In the genomic region with DNA sequence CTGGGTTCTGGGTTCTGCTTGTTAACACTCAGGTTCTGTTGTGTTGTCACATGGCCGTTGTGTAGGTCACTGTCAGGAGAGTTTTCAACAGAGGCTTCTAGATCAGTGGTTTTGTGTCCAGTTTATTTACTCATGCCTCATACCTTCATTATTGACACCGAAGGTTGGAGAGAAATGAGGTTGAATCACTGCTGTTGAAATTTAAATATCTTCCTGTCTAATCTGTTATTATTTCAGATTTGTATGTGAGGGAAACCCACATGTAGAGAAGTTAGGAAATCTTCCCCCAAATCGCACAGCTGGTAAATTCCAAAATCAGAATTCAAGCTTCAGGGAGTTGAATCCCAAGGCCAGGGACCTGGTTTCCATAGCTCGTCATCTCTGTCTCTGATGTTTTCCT, we compare ENCODE assay signal across 1 cellular context.
TF ChIP-seq lines count a peak whose summit lies in the region.

No MANE protein-coding gene starts in this region.

TF ChIP-seq in HCT116, 20 proteins besides CTCF, POLR2A, EP300 and RAD21:
- TF ChIP-seq, protein P1, sequence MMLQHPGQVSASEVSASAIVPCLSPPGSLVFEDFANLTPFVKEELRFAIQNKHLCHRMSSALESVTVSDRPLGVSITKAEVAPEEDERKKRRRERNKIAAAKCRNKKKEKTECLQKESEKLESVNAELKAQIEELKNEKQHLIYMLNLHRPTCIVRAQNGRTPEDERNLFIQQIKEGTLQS (IDR thresholded peaks at IDR 0.05), result no peak
- no peak for TF ChIP-seq ZFX (IDR thresholded peaks at IDR 0.05)
- no peak for TF ChIP-seq EZH2 (IDR thresholded peaks at IDR 0.05)
- no peak for TF ChIP-seq YY1 (IDR thresholded peaks at IDR 0.05; ENCODE audit: extremely low read depth, insufficient replicate concordance, low read depth, low read length)
- TF ChIP-seq SRF (IDR thresholded peaks at IDR 0.05; ENCODE audit: low read depth), result no peak
- no peak for TF ChIP-seq FOSL1 (IDR thresholded peaks at IDR 0.05; ENCODE audit: low read depth)
- TF ChIP-seq, protein P2, sequence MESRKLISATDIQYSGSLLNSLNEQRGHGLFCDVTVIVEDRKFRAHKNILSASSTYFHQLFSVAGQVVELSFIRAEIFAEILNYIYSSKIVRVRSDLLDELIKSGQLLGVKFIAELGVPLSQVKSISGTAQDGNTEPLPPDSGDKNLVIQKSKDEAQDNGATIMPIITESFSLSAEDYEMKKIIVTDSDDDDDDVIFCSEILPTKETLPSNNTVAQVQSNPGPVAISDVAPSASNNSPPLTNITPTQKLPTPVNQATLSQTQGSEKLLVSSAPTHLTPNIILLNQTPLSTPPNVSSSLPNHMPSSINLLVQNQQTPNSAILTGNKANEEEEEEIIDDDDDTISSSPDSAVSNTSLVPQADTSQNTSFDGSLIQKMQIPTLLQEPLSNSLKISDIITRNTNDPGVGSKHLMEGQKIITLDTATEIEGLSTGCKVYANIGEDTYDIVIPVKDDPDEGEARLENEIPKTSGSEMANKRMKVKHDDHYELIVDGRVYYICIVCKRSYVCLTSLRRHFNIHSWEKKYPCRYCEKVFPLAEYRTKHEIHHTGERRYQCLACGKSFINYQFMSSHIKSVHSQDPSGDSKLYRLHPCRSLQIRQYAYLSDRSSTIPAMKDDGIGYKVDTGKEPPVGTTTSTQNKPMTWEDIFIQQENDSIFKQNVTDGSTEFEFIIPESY (IDR thresholded peaks at IDR 0.05; ENCODE audit: extremely low read depth, insufficient replicate concordance, low read length), result no peak
- no peak for TF ChIP-seq CBX3 (IDR thresholded peaks at IDR 0.05; ENCODE audit: low read depth)
- TF ChIP-seq ZNF274 (IDR thresholded peaks at IDR 0.05; ENCODE audit: low read depth, low read length), result no peak
- TF ChIP-seq ELF1 (IDR thresholded peaks at IDR 0.05; ENCODE audit: borderline replicate concordance, low read depth), result no peak
- TF ChIP-seq POLR2AphosphoS5 (IDR thresholded peaks at IDR 0.05; ENCODE audit: low read depth, low read length), result no peak
- no peak for TF ChIP-seq SP1 (IDR thresholded peaks at IDR 0.05; ENCODE audit: low read depth)
- no peak for TF ChIP-seq TCF7L2 (IDR thresholded peaks at IDR 0.05; ENCODE audit: borderline replicate concordance, extremely low read depth, insufficient read depth, insufficient read length)
- no peak for TF ChIP-seq CEBPB (IDR thresholded peaks at IDR 0.05; ENCODE audit: low read depth)
- TF ChIP-seq EZH2phosphoT487 (IDR thresholded peaks at IDR 0.05; ENCODE audit: borderline replicate concordance), result no peak
